8 cellular contexts compared by ENCODE assay signal in genomic region chr7:134690016-134690415, GRCh38. TPM values are rescaled to one million over a fixed set of nuclear protein-coding genes. Genes with fewer than 3 reads are reported as not detected.
DNase-seq lines count a peak whose midpoint lies in the region; ATAC-seq and TF ChIP-seq lines count a peak whose summit lies in the region.

No MANE protein-coding gene starts in this region.

- no peaks in the 10 kb centered on the region for H3K27me3 Mint-ChIP-seq in chondrocyte (ENCODE audit: low read depth)

- no peaks in the 10 kb centered on the region for H3K36me3 Mint-ChIP-seq in chondrocyte (ENCODE audit: low read depth)

- POLR2A ChIA-PET in AG04449 (lab: Yijun Ruan, JAX) = interaction anchor here (0.6 to 6.0 kb wide), 13 partner anchors 22 to 549 kb away, joined by 3 to 127 read pairs (median 4); partner anchors contain the start of genes CALD1 and CYREN

- CTCF ChIA-PET in AG04449 (lab: Yijun Ruan, JAX) = interaction anchor here (0.7 to 10.8 kb wide), 65 partner anchors 8 to 931 kb away, joined by 3 to 164 read pairs (median 6); partner anchors contain the start of genes AGBL3, BPGM, CALD1 and CYREN

- no peaks in the 10 kb centered on the region for H3K4me1 ChIP-seq in mucosa of descending colon (ENCODE audit: low read depth)

- H3K9me3 Mint-ChIP-seq in chondrocyte (ENCODE audit: low read depth) = no peaks in the 10 kb centered on the region

- H3K4me3 Mint-ChIP-seq in chondrocyte (ENCODE audit: unreplicated experiment) = peak overlapping the region; percentile 65

- peaks cover 78% of the 10 kb centered on the region for H3K4me1 Mint-ChIP-seq in chondrocyte (ENCODE audit: low read depth)

- H3K36me3 ChIP-seq in mucosa of descending colon (ENCODE audit: low read depth) = no peaks in the 10 kb centered on the region

- no peaks in the 10 kb centered on the region for H3K9me3 ChIP-seq in mucosa of descending colon

- intact Hi-C loops in mucosa of descending colon (cut with DNase I, micrococcal nuclease) = loop anchor here in 1 of 2 donors (10.0 kb wide), 1 partner anchor 265 kb away; no protein-coding TSS in a partner anchor

- H3K4me3 ChIP-seq in AG04449 (ENCODE audit: low read depth, low read length) (no peak overlapping the region), mucosa of descending colon (no peak overlapping the region)

- TF ChIP-seq CTCF in AG04449 (IDR thresholded peaks at IDR 0.05; ENCODE audit: insufficient read depth, low read length, missing control alignments) = peak; percentile 41
- peak; percentile 94 for TF ChIP-seq CTCF in chondrocyte (IDR thresholded peaks at IDR 0.05)
- no peak for TF ChIP-seq CTCF in mucosa of descending colon (IDR thresholded peaks at IDR 0.05)

- peak overlapping the region; percentile 95 for H3K27ac Mint-ChIP-seq in chondrocyte (ENCODE audit: unreplicated experiment)

- ATAC-seq in mucosa of descending colon (peak; percentile 38), HG02588 (IDR thresholded peaks at IDR 0.05; ENCODE audit: unreplicated experiment) (no peak)

- no peak for DNase-seq in AG04449 (ENCODE audit: low read depth, low spot score)
- peak; percentile 76 for DNase-seq in LHCN-M2 (ENCODE audit: low read depth)
- no peak for DNase-seq in chondrocyte (ENCODE audit: low spot score)
- DNase-seq in mucosa of descending colon = no peak
- DNase-seq in NCI-H187 (lab: John Stamatoyannopoulos, UW) = no peak
- DNase-seq in NCI-H226 = no peak
- DNase-seq in activated T-cell treated with anti-CD3 and anti-CD28 coated beads for 4 hours = no peak

RNA-seq across cellular contexts. Expression of gene BPGM, which starts 43.4 kb away (rescaled TPM):
- total RNA-seq in LHCN-M2 (2014; rRNA removed) = 32.2 and 37.1 TPM in 2 replicates
- polyA plus RNA-seq in LHCN-M2 (2012) = 19.7 TPM
- 26.1 to 29.6 TPM (median 29.5 TPM) in 3 replicates for total RNA-seq in chondrocyte
- total RNA-seq in mucosa of descending colon = 10 to 100 TPM in 1 of 3 donors, 1 to 10 TPM in 2; 9.4 to 17.3 (median 9.4) TPM
